8 cellular contexts compared by ENCODE assay signal in genomic region chr7:77537136-77537594, GRCh38. TPM values are rescaled to one million over a fixed set of nuclear protein-coding genes. Genes with fewer than 3 reads are reported as not detected.
DNase-seq lines count a peak whose midpoint lies in the region; ATAC-seq and TF ChIP-seq lines count a peak whose summit lies in the region.

Gene PTPN12 (plus strand): TSS chr7:77537295. CDS start chr7:77537547, 252 bp downstream.

- peak within 1 kb of the TSS; percentile 96 for H2AFZ ChIP-seq in osteoblast (ENCODE audit: low read length)

- WGBS in gastroesophageal sphincter (ENCODE audit: low coverage in 1 of 2), 2 donors: no CpG with 5 or more reads among the region's 47 CpGs

- TF ChIP-seq POLR2A in gastroesophageal sphincter (IDR thresholded peaks at IDR 0.05): no peak

- peak within 1 kb of the TSS; percentile 93 to 98 (median 98) for H3K4me3 Mint-ChIP-seq in CD4-positive, alpha-beta memory T cell
- H3K4me3 Mint-ChIP-seq in activated CD4-positive, alpha-beta memory T cell treated with anti-CD3 and anti-CD28 coated beads for 36 hours: peak within 1 kb of the TSS; percentile 97

- no peaks in the 10 kb centered on the region for H3K9me3 ChIP-seq in CD4-positive, alpha-beta memory T cell (ENCODE audit: control insufficient read depth in 1 of 2, low read length in 2 of 2)
- no peaks in the 10 kb centered on the region for H3K9me3 ChIP-seq in HUES48 (ENCODE audit: control insufficient read depth, insufficient read depth, low read length)
- H3K9me3 ChIP-seq in gastroesophageal sphincter: no peaks in the 10 kb centered on the region
- H3K9me3 ChIP-seq in osteoblast (ENCODE audit: low read depth, low read length): no peaks in the 10 kb centered on the region

- CTCF ChIA-PET in CD4-positive, alpha-beta memory T cell (lab: Charles Lee; ENCODE audit: partially characterized antibody): interaction anchor here (1.2 to 1.4 kb wide), 2 partner anchors 19 to 115 kb away, joined by 4 read pairs; no protein-coding TSS in a partner anchor
- CTCF ChIA-PET in activated CD4-positive, alpha-beta memory T cell treated with anti-CD3 and anti-CD28 coated beads for 36 hours (lab: Charles Lee): interaction anchor here (1.3 kb wide), 1 partner anchor 114 kb away, joined by 3 read pairs; no protein-coding TSS in a partner anchor

- TF ChIP-seq EP300 in gastroesophageal sphincter (IDR thresholded peaks at IDR 0.05): no peak

- H3K27me3 ChIP-seq in CD4-positive, alpha-beta memory T cell (ENCODE audit: insufficient read depth, low read length): no peaks in the 10 kb centered on the region
- H3K27me3 ChIP-seq in HUES48 (ENCODE audit: control insufficient read depth, insufficient read depth, low read length) (no peaks in the 10 kb centered on the region), gastroesophageal sphincter (no peaks in the 10 kb centered on the region), osteoblast (ENCODE audit: insufficient read depth, low read length) (no peaks in the 10 kb centered on the region)

- no peaks in the 10 kb centered on the region for H3K36me3 ChIP-seq in CD4-positive, alpha-beta memory T cell (ENCODE audit: insufficient read depth, low read length)
- peaks cover 4% of the 10 kb centered on the region; the same call in 1 of the 2 replicates for H3K36me3 ChIP-seq in HUES48 (ENCODE audit: control insufficient read depth, insufficient read depth, low read length)
- no peaks in the 10 kb centered on the region for H3K36me3 ChIP-seq in gastroesophageal sphincter
- no peaks in the 10 kb centered on the region for H3K36me3 ChIP-seq in osteoblast (ENCODE audit: insufficient read depth, low read length)

- H3K4me1 ChIP-seq in CD4-positive, alpha-beta memory T cell (ENCODE audit: insufficient read depth, low read length): peaks cover 7% of the 10 kb centered on the region
- peaks cover 12% of the 10 kb centered on the region for H3K4me1 ChIP-seq in HUES48 (ENCODE audit: control insufficient read depth, insufficient read depth, low read length)
- H3K4me1 ChIP-seq in gastroesophageal sphincter: peaks cover 0 to 45% (median 17%) of the 10 kb centered on the region in 3 donors
- peaks cover 14% of the 10 kb centered on the region for H3K4me1 ChIP-seq in osteoblast (ENCODE audit: insufficient read depth, low read length)

- ATAC-seq in GM19397 (IDR thresholded peaks at IDR 0.05; ENCODE audit: unreplicated experiment) (peak; percentile 37), gastroesophageal sphincter (peak; percentile 64)

- H3K79me2 ChIP-seq in osteoblast (ENCODE audit: insufficient read depth, low read length): peaks cover 48% of the 10 kb centered on the region

- H3K9ac ChIP-seq in HUES48 (ENCODE audit: low read depth, low read length): peak within 1 kb of the TSS; percentile 92

- H3K27ac ChIP-seq in CD4-positive, alpha-beta memory T cell (ENCODE audit: low read depth, low read length): peak within 1 kb of the TSS; percentile 77
- H3K27ac ChIP-seq in HUES48 (ENCODE audit: low read depth, low read length) (peak within 1 kb of the TSS; percentile 97), gastroesophageal sphincter (peak within 1 kb of the TSS; percentile 81 to 99 (median 96)), osteoblast (ENCODE audit: low read depth, low read length) (peak within 1 kb of the TSS; percentile 94)

- peaks cover 6 to 30% (median 18%) of the 10 kb centered on the region in 4 donors for H3K4me1 Mint-ChIP-seq in CD4-positive, alpha-beta memory T cell
- H3K4me1 Mint-ChIP-seq in activated CD4-positive, alpha-beta memory T cell treated with anti-CD3 and anti-CD28 coated beads for 36 hours (ENCODE audit: low read depth): peaks cover 17% of the 10 kb centered on the region

- peaks cover 32% of the 10 kb centered on the region for H4K20me1 ChIP-seq in osteoblast (ENCODE audit: insufficient read depth, low read length)

- peak within 1 kb of the TSS; percentile 100 for H3K4me2 ChIP-seq in osteoblast (ENCODE audit: insufficient read depth, low read length)

- DNase-seq in CD4-positive, alpha-beta memory T cell: peak in 1 of 5 donors; percentile 81
- DNase-seq in activated CD4-positive, alpha-beta memory T cell treated with anti-CD3 and anti-CD28 coated beads for 36 hours: no peak
- DNase-seq in osteoblast (ENCODE audit: insufficient read length, low spot score, missing footprints): no peak
- DNase-seq in HPDE6-E6E7 (ENCODE audit: extremely low spot score): no peak
- DNase-seq in NOMO-1 treated with dmso at 0.1 percent for 144 hours (lab: John Stamatoyannopoulos, UW; ENCODE audit: unreplicated experiment): no peak

- intact Hi-C loops in CD4-positive, alpha-beta memory T cell (cut with micrococcal nuclease): loop anchor here (1.0 to 10.0 kb wide), 5 partner anchors 114 to 412 kb away; partner anchors contain the start of genes CCDC146, GSAP and RSBN1L
- intact Hi-C loops in activated CD4-positive, alpha-beta memory T cell treated with anti-CD3 and anti-CD28 coated beads for 36 hours (cut with micrococcal nuclease): loop anchor here (2.0 to 5.0 kb wide), 5 partner anchors 118 to 485 kb away; partner anchors contain the start of genes PHTF2 and TMEM60

- H3K36me3 Mint-ChIP-seq in CD4-positive, alpha-beta memory T cell: peaks cover 0 to 5% of the 10 kb centered on the region in 2 donors
- H3K36me3 Mint-ChIP-seq in activated CD4-positive, alpha-beta memory T cell treated with anti-CD3 and anti-CD28 coated beads for 36 hours: no peaks in the 10 kb centered on the region

- no peaks in the 10 kb centered on the region for H3K27me3 Mint-ChIP-seq in CD4-positive, alpha-beta memory T cell
- H3K27me3 Mint-ChIP-seq in activated CD4-positive, alpha-beta memory T cell treated with anti-CD3 and anti-CD28 coated beads for 36 hours: no peaks in the 10 kb centered on the region

- POLR2A ChIA-PET in CD4-positive, alpha-beta memory T cell (lab: Charles Lee; ENCODE audit: partially characterized antibody): interaction anchor here (0.8 to 2.2 kb wide), 5 partner anchors 9 to 183 kb away, joined by 3 to 14 read pairs (median 4); partner anchors contain the start of gene GSAP
- POLR2A ChIA-PET in activated CD4-positive, alpha-beta memory T cell treated with anti-CD3 and anti-CD28 coated beads for 36 hours (lab: Charles Lee): no interaction called here

- TF ChIP-seq CTCF in gastroesophageal sphincter (IDR thresholded peaks at IDR 0.05): no peak
- TF ChIP-seq CTCF in osteoblast (IDR thresholded peaks at IDR 0.05; ENCODE audit: extremely low read depth, low read depth, low read length): no peak

- peak within 1 kb of the TSS; percentile 79 to 95 for H3K4me3 ChIP-seq in CD4-positive, alpha-beta memory T cell (ENCODE audit: low read length in 2 of 2)
- peak within 1 kb of the TSS; percentile 100 for H3K4me3 ChIP-seq in HUES48 (ENCODE audit: low read depth, low read length)
- peak within 1 kb of the TSS; percentile 80 to 99 for H3K4me3 ChIP-seq in gastroesophageal sphincter
- H3K4me3 ChIP-seq in osteoblast (ENCODE audit: insufficient read depth, low read length): peak within 1 kb of the TSS; percentile 100

- peak within 1 kb of the TSS; percentile 94 to 98 (median 96) for H3K27ac Mint-ChIP-seq in CD4-positive, alpha-beta memory T cell
- peak within 1 kb of the TSS; percentile 87 for H3K27ac Mint-ChIP-seq in activated CD4-positive, alpha-beta memory T cell treated with anti-CD3 and anti-CD28 coated beads for 36 hours

- no peaks in the 10 kb centered on the region for H3K9me3 Mint-ChIP-seq in CD4-positive, alpha-beta memory T cell
- no peaks in the 10 kb centered on the region for H3K9me3 Mint-ChIP-seq in activated CD4-positive, alpha-beta memory T cell treated with anti-CD3 and anti-CD28 coated beads for 36 hours

RNA-seq across cellular contexts. Expression of gene PTPN12, which starts in this region (rescaled TPM):
- total RNA-seq in CD4-positive, alpha-beta memory T cell: 10 to 100 TPM; 17.9 to 24.4 TPM
- polyA plus RNA-seq in CD4-positive, alpha-beta memory T cell: 1 to 10 TPM in 1 of 2 donors, under 1 TPM in 1; 0.90 to 2.3 TPM
- total RNA-seq in activated CD4-positive, alpha-beta memory T cell treated with anti-CD3 and anti-CD28 coated beads for 36 hours: 10 to 100 TPM in 1 of 2 experiments, 1 to 10 TPM in 1; 9.6 to 12.1 TPM
- total RNA-seq in gastroesophageal sphincter: 100 to 1,000 TPM in 2 of 4 donors, 10 to 100 TPM in 2; 87.1 to 147 (median 100) TPM
- 78.1 and 80.7 TPM in 2 replicates for total RNA-seq in osteoblast
